24 cellular contexts compared by ENCODE assay signal in genomic region chr10:17101257-17101909, GRCh38. TPM values are rescaled to one million over a fixed set of nuclear protein-coding genes. Genes with fewer than 3 reads are reported as not detected.
DNase-seq lines count a peak whose midpoint lies in the region; ATAC-seq and TF ChIP-seq lines count a peak whose summit lies in the region.
"Had no signal": no experiment of that assay in that cellular context is flagged by ENCODE, and none has a peak within 500 bp of the region (broad histone marks: within the 10 kb centered on the region; RNA-seq: fewer than 3 reads in every experiment).

No MANE protein-coding gene starts in this region.

- ATAC-seq in Panc1, result no peak
- ATAC-seq: activated CD4-positive, alpha-beta T cell treated with anti-CD3 and anti-CD28 coated beads for 36 hours; activated T-cell treated with anti-CD3 and anti-CD28 coated beads, Interleukin-2, amount 50 U/mL, for 4 hours had no signal

- DNase-seq in Calu3, result peak; percentile 40
- DNase-seq in Panc1 (ENCODE audit: low read depth, low spot score), result no peak
- peak; percentile 59 for DNase-seq in islet precursor cell
- DNase-seq in midbrain (lab: John Stamatoyannopoulos, UW), result no peak
- no peak for DNase-seq in HUDEP-2 (lab: John Stamatoyannopoulos, UW; ENCODE audit: unreplicated experiment in 76 of 76)
- DNase-seq in amygdala (lab: John Stamatoyannopoulos, UW), result no peak
- DNase-seq in NCI-H524 (lab: John Stamatoyannopoulos, UW), result no peak
- DNase-seq: activated CD4-positive, alpha-beta T cell treated with anti-CD3 and anti-CD28 coated beads for 36 hours; activated CD8-positive, alpha-beta memory T cell treated with anti-CD3 and anti-CD28 coated beads for 24 hours; activated naive CD4-positive, alpha-beta T cell; activated T-cell treated with anti-CD3 and anti-CD28 coated beads, Interleukin-2, amount 50 U/mL, for 4 hours; adrenal gland; hippocampal formation; NCI-H1930; NCI-H2227 treated with DMSO at 0.1 percent for 48 hours; nephron progenitor cell had no signal

- CTCF ChIA-PET in Calu3 (lab: Charles Lee), result no interaction called here
- CTCF ChIA-PET in Panc1 (lab: Charles Lee), result no interaction called here

- no peak overlapping the region for H3K4me3 ChIP-seq in Panc1 (ENCODE audit: low read depth in 2 of 2, low read length in 2 of 2)
- H3K4me3 ChIP-seq: adrenal gland, PC-9, SJSA1 had no signal

- H3K4me1 ChIP-seq in Panc1 (ENCODE audit: control insufficient read depth, insufficient read depth, low read length), result peaks cover 8% of the 10 kb centered on the region; the same call in 1 of the 2 replicates
- H3K4me1 ChIP-seq: adrenal gland, parathyroid adenoma, SJSA1 had no signal

- H3K27ac Mint-ChIP-seq in Calu3 (ENCODE audit: unreplicated experiment) (peak overlapping the region; percentile 50), nephron (peak overlapping the region; percentile 75 to 94 (median 77))
- H3K27ac Mint-ChIP-seq: activated CD4-positive, alpha-beta T cell treated with anti-CD3 and anti-CD28 coated beads for 36 hours; dendritic cell treated with granulocyte-macrophage colony-stimulating factor and Interleukin-4, amounts not matched to agents 40 ng/mL and 50 ng/mL, for 4 days; nephron progenitor cell; T-helper 1 cell treated with Interleukin-12 subunit alpha and Interleukin-12 subunit beta and Interleukin-4 antibody, amounts not matched to agents 30 μg/mL and 1 μg/mL, for 36 hours had no signal

- no peaks in the 10 kb centered on the region for H3K36me3 ChIP-seq in Panc1 (ENCODE audit: control insufficient read depth, insufficient read depth, low read length)
- H3K36me3 ChIP-seq: adrenal gland, SJSA1 had no signal

- peaks cover 10% of the 10 kb centered on the region; the same call in 1 of the 2 replicates for H3K9me3 ChIP-seq in Panc1 (ENCODE audit: control insufficient read depth, insufficient read depth, low read depth, low read length)
- H3K9me3 ChIP-seq: SJSA1 had no signal

- no peaks in the 10 kb centered on the region for H3K27me3 ChIP-seq in Panc1 (ENCODE audit: control insufficient read depth, insufficient read depth, low read length)
- H3K27me3 ChIP-seq: adrenal gland, SJSA1 had no signal

- H3K36me3 Mint-ChIP-seq in Calu3 (ENCODE audit: insufficient read depth, unreplicated experiment), result no peaks in the 10 kb centered on the region
- peaks cover 5% of the 10 kb centered on the region for H3K36me3 Mint-ChIP-seq in nephron (ENCODE audit: low read depth)

- BruUV-seq in Calu3 (replicated peaks; lab: Mats Ljungman, UMichigan), result no TSS peak
- no TSS peak for BruUV-seq in Panc1 (replicated peaks; lab: Mats Ljungman, UMichigan)

- H3K27ac ChIP-seq in Panc1 (ENCODE audit: low read length), result peak overlapping the region; percentile 39; the same call in 1 of the 2 replicates
- H3K27ac ChIP-seq: adrenal gland, C4-2B, KMS-11, parathyroid adenoma, PC-9, SJSA1 had no signal

- H3K4me3 Mint-ChIP-seq in Calu3 (ENCODE audit: low read depth, unreplicated experiment) (no peak overlapping the region), nephron (peak overlapping the region in 1 of 3 experiments; percentile 13)
- H3K4me3 Mint-ChIP-seq: activated CD4-positive, alpha-beta T cell treated with anti-CD3 and anti-CD28 coated beads for 36 hours; activated T-cell treated with anti-CD3 and anti-CD28 coated beads, Interleukin-2, amount 50 U/mL, for 4 hours; dendritic cell treated with granulocyte-macrophage colony-stimulating factor and Interleukin-4, amounts not matched to agents 40 ng/mL and 50 ng/mL, for 4 days; nephron progenitor cell; T-helper 1 cell treated with Interleukin-12 subunit alpha and Interleukin-12 subunit beta and Interleukin-4 antibody, amounts not matched to agents 30 μg/mL and 1 μg/mL, for 36 hours had no signal

- peaks cover 32% of the 10 kb centered on the region for H3K4me1 Mint-ChIP-seq in Calu3 (ENCODE audit: low read depth, unreplicated experiment)
- peaks cover 4% of the 10 kb centered on the region for H3K4me1 Mint-ChIP-seq in nephron
- H3K4me1 Mint-ChIP-seq: activated CD4-positive, alpha-beta T cell treated with anti-CD3 and anti-CD28 coated beads for 36 hours; nephron progenitor cell had no signal

- H3K9me3 Mint-ChIP-seq in Calu3 (ENCODE audit: low read depth, unreplicated experiment), result no peaks in the 10 kb centered on the region
- H3K9me3 Mint-ChIP-seq in nephron, result peaks cover 5% of the 10 kb centered on the region
- H3K9me3 Mint-ChIP-seq: dendritic cell treated with granulocyte-macrophage colony-stimulating factor and Interleukin-4, amounts not matched to agents 40 ng/mL and 50 ng/mL, for 4 days; T-helper 1 cell treated with Interleukin-12 subunit alpha and Interleukin-12 subunit beta and Interleukin-4 antibody, amounts not matched to agents 30 μg/mL and 1 μg/mL, for 36 hours had no signal

- TF ChIP-seq CTCF in Calu3 (IDR thresholded peaks at IDR 0.05; ENCODE audit: unreplicated experiment), result no peak
- TF ChIP-seq CTCF in Panc1 (IDR thresholded peaks at IDR 0.05), result no peak
- no peak for TF ChIP-seq CTCF in nephron (IDR thresholded peaks at IDR 0.05; ENCODE audit: unreplicated experiment in 3 of 3)

- H3K27me3 Mint-ChIP-seq in Calu3 (ENCODE audit: unreplicated experiment) (no peaks in the 10 kb centered on the region), nephron (ENCODE audit: low read depth) (no peaks in the 10 kb centered on the region)
- H3K27me3 Mint-ChIP-seq: activated CD4-positive, alpha-beta T cell treated with anti-CD3 and anti-CD28 coated beads for 36 hours; dendritic cell treated with granulocyte-macrophage colony-stimulating factor and Interleukin-4, amounts not matched to agents 40 ng/mL and 50 ng/mL, for 4 days had no signal

- in situ Hi-C loops in Panc1 (cut with HindIII; ENCODE audit: low pct_unique_long_range_greater_than_20kb, low sequenced_read_pairs), result no loop called here

- POLR2A ChIA-PET in Panc1 (lab: Charles Lee), result no interaction called here

- intact Hi-C loops in Calu3 (cut with micrococcal nuclease; ENCODE audit: unreplicated experiment), result loop anchor here (5.0 kb wide), 1 partner anchor 79 kb away; no protein-coding TSS in a partner anchor
- intact Hi-C loops in Panc1 (cut with micrococcal nuclease; ENCODE audit: unreplicated experiment), result no loop called here

RNA-seq across cellular contexts. Expression of gene CUBN, which starts 28.2 kb away (rescaled TPM):
- total RNA-seq in Calu3 (2022), result 0.27 and 0.92 TPM in 2 replicates
- total RNA-seq in Panc1 (2021; ENCODE audit: unreplicated experiment), result 1.3 TPM
- polyA plus RNA-seq in Panc1 (2012; ENCODE audit: insufficient read length), result 1.5 TPM

Comparison
In these comparisons a context has a peak if more than half of its experiments do, and no peak if none do; other contexts are left out.
1. DNase-seq: peak in Calu3 (single experiment) and islet precursor cell (single experiment); none in Panc1 (single experiment), midbrain (single experiment), HUDEP-2 (0 of 76), amygdala (0 of 56) and NCI-H524 (0 of 2).